8 cellular contexts compared by ENCODE assay signal in the genomic region with DNA sequence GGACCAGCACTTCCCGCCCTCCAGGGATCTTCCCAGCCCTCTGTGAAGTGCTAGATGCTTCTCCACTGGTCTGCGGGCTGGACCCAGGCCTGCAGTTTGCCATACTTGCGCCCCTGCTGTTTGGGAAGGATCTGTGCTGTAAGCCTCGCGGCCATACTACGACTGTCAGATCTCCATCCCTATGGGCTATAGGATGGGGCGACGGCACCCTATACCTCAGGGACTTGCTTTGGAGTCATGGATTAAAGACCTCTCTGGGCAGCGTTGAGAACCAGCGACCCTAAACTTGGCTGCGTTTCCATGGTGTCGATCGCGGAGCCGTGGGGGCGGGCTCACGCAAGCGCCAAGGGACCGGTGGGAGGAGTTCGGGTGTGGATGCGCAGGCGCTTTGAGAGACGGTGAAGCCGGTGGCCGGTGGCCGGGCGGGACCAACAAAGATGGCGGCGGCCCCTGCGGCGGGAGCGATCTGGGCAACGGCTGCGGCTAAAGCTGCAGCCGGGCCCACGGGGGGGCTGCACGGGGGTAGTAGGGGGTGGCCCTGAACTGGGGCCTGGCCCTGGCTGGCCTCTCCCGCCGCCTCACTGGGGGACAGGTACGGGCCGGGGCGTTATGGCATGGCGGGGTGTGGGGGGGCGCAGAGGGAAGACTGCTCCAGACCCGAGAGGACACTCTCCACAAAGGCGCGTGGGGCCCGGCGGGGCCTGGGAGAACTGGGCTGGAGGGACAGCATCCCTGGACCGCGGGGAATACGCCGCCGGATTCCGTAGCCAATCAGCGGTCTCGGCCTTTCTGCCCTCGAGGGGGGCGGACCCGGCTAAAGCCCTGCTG. TPM values are rescaled to one million over a fixed set of nuclear protein-coding genes. Genes with fewer than 3 reads are reported as not detected.
DNase-seq lines count a peak whose midpoint lies in the region; FAIRE-seq and TF ChIP-seq lines count a peak whose summit lies in the region.

A gene with protein sequence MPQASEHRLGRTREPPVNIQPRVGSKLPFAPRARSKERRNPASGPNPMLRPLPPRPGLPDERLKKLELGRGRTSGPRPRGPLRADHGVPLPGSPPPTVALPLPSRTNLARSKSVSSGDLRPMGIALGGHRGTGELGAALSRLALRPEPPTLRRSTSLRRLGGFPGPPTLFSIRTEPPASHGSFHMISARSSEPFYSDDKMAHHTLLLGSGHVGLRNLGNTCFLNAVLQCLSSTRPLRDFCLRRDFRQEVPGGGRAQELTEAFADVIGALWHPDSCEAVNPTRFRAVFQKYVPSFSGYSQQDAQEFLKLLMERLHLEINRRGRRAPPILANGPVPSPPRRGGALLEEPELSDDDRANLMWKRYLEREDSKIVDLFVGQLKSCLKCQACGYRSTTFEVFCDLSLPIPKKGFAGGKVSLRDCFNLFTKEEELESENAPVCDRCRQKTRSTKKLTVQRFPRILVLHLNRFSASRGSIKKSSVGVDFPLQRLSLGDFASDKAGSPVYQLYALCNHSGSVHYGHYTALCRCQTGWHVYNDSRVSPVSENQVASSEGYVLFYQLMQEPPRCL (plus strand): TSS at position 414 of the 828 bp plus-strand sequence. CDS start 1,141 bp downstream, outside the sequence.

- peak within 1 kb of the TSS; percentile 95 for H3K9ac ChIP-seq in SK-N-MC (ENCODE audit: insufficient read length)

- H3K9me3 ChIP-seq in SK-N-MC (ENCODE audit: low read depth, low read length) (no peaks in the 10 kb centered on the region), suprapubic skin (no peaks in the 10 kb centered on the region)

- peak within 1 kb of the TSS; percentile 86 for H3K27ac Mint-ChIP-seq in HFFc6
- peak within 1 kb of the TSS; percentile 86 for H3K27ac Mint-ChIP-seq in activated naive CD4-positive, alpha-beta T cell treated with anti-CD3 and anti-CD28 coated beads for 36 hours

- DNase-seq in GM04504 (ENCODE audit: low read depth) = peak; percentile 73
- DNase-seq in HFFc6 = peak; percentile 82
- peak; percentile 85 for DNase-seq in NCI-H1048 (lab: John Stamatoyannopoulos, UW)
- no peak for DNase-seq in SK-N-MC (ENCODE audit: low read depth, low spot score)
- DNase-seq in activated naive CD4-positive, alpha-beta T cell treated with anti-CD3 and anti-CD28 coated beads for 36 hours = peak; percentile 94
- DNase-seq in frontal cortex (ENCODE audit: low spot score in 2 of 2) = peak; percentile 90 to 95
- DNase-seq in non-pigmented ciliary epithelial cell (ENCODE audit: low read depth) = peak; percentile 55
- DNase-seq in suprapubic skin (ENCODE audit: low spot score in 2 of 2) = peak; percentile 96 to 98

- H3K4me1 ChIP-seq in suprapubic skin = peaks cover 36% of the 10 kb centered on the region

- FAIRE-seq in frontal cortex (lab: Jason Lieb, UNC) = no peak

- H3K36me3 ChIP-seq in SK-N-MC (ENCODE audit: insufficient read depth, low read length) = peaks cover 28% of the 10 kb centered on the region; the same call in 1 of the 2 replicates
- peaks cover 36% of the 10 kb centered on the region for H3K36me3 ChIP-seq in suprapubic skin

- 0% methylated on average over 28 of the region's 60 CpGs for WGBS in suprapubic skin

- intact Hi-C loops in activated naive CD4-positive, alpha-beta T cell treated with anti-CD3 and anti-CD28 coated beads for 36 hours (cut with micrococcal nuclease) = loop anchor here (2.0 kb wide), 3 partner anchors 18 to 90 kb away; a partner anchor contains a TSS

- H3K4me3 Mint-ChIP-seq in HFFc6 = peak within 1 kb of the TSS; percentile 88
- peak within 1 kb of the TSS; percentile 82 for H3K4me3 Mint-ChIP-seq in activated naive CD4-positive, alpha-beta T cell treated with anti-CD3 and anti-CD28 coated beads for 36 hours

- TF ChIP-seq CTCF in HFFc6 (IDR thresholded peaks at IDR 0.05) = peak; percentile 41
- peak; percentile 35 to 46 for TF ChIP-seq CTCF in suprapubic skin (IDR thresholded peaks at IDR 0.05)

- H3K27ac ChIP-seq in SK-N-MC (no peak within 1 kb of the TSS), suprapubic skin (peak within 1 kb of the TSS; percentile 81)

- peak within 1 kb of the TSS; percentile 88 for H3K4me3 ChIP-seq in SK-N-MC
- H3K4me3 ChIP-seq in suprapubic skin = peak within 1 kb of the TSS; percentile 78

- TF ChIP-seq POLR2A in suprapubic skin (IDR thresholded peaks at IDR 0.05) = peak in 1 of 2 donors; percentile 29

- CTCF ChIA-PET in activated naive CD4-positive, alpha-beta T cell treated with anti-CD3 and anti-CD28 coated beads for 36 hours (lab: Charles Lee) = interaction anchor here (1.1 to 2.5 kb wide), 2 partner anchors 7 to 22 kb away, joined by 3 to 19 read pairs; a partner anchor contains a TSS

- H3K4me1 Mint-ChIP-seq in HFFc6 (ENCODE audit: low read depth) = peaks cover 34% of the 10 kb centered on the region
- H3K4me1 Mint-ChIP-seq in activated naive CD4-positive, alpha-beta T cell treated with anti-CD3 and anti-CD28 coated beads for 36 hours (ENCODE audit: low read depth) = peaks cover 58% of the 10 kb centered on the region

- no peaks in the 10 kb centered on the region for H3K27me3 Mint-ChIP-seq in HFFc6 (ENCODE audit: insufficient read depth)
- H3K27me3 Mint-ChIP-seq in activated naive CD4-positive, alpha-beta T cell treated with anti-CD3 and anti-CD28 coated beads for 36 hours (ENCODE audit: low read depth) = no peaks in the 10 kb centered on the region

- TF ChIP-seq EP300 in suprapubic skin (IDR thresholded peaks at IDR 0.05) = no peak

- no peaks in the 10 kb centered on the region for H3K27me3 ChIP-seq in suprapubic skin

- peaks cover 27% of the 10 kb centered on the region; the same call in 1 of the 2 replicates for H3K36me3 Mint-ChIP-seq in HFFc6 (ENCODE audit: low read depth)
- H3K36me3 Mint-ChIP-seq in activated naive CD4-positive, alpha-beta T cell treated with anti-CD3 and anti-CD28 coated beads for 36 hours (ENCODE audit: low read depth) = peaks cover 20% of the 10 kb centered on the region

- no peaks in the 10 kb centered on the region for H3K9me3 Mint-ChIP-seq in HFFc6
- H3K9me3 Mint-ChIP-seq in activated naive CD4-positive, alpha-beta T cell treated with anti-CD3 and anti-CD28 coated beads for 36 hours = no peaks in the 10 kb centered on the region

RNA-seq across cellular contexts. Expression of the gene that starts here (rescaled TPM):
- total RNA-seq in HFFc6 (2021; fragmentation: NEBNext Ultra II Directional; extraction: Animal tissue kit (Norgen Biotek cat#: 25700)) = 10 to 100 TPM; 16.6 to 18.9 (median 17.2) TPM
- total RNA-seq in activated naive CD4-positive, alpha-beta T cell treated with anti-CD3 and anti-CD28 coated beads for 36 hours = 10 to 100 TPM; 35.7 to 36.1 TPM
- total RNA-seq in frontal cortex = 8.2 TPM
- total RNA-seq in suprapubic skin = 10 to 100 TPM; 18.7 to 37.0 (median 28.8) TPM
